In the genomic region with DNA sequence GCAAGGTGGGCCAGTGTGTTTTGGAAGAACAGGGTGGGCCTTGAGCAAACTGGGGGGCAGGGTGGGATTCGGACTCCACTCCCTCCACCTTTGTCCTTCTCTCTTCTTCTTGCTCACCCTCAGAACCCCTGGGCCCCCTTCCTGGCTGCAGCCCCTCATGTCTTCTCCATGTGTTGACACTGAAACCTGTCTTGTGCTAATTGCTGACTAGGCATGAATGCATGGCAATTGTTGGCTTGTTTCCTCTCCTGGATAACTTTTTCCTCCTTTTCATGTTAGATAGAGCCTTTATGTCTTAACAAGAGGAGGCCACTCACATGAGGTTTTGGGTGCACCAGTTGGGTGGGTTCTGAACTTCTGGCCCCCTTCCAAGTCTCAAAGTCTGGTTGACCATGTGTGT, we compare ENCODE assay signal across 21 cellular contexts.
"Had no signal": no experiment of that assay in that cellular context is flagged by ENCODE, and none has a peak within 500 bp of the region (broad histone marks: within the 10 kb centered on the region; RNA-seq: fewer than 3 reads in every experiment).

No MANE protein-coding gene starts in this region.

- H3K4me3 ChIP-seq: SJSA1, SK-N-MC had no signal

- DNase-seq: Kasumi-1, MM.1S, NCI-H1092 treated with DMSO at 0.1 percent for 48 hours, NCI-H1436, NCI-H187, NCI-H2029, NCI-H2081 treated with DMSO at 0.1 percent for 48 hours, NCI-H2171, NCI-H226, NCI-H446, NCI-H510A, NCI-H524 treated with DMSO at 0.1 percent for 48 hours, NCI-H69, NCI-H774, Right ventricle myocardium superior, RPMI8226, SIG-M5 had no signal

- H3K9me3 ChIP-seq: SJSA1 had no signal

- H3K27ac ChIP-seq: HL-60, KMS-11, SJSA1, SK-N-MC had no signal

- H3K36me3 ChIP-seq: SJSA1 had no signal

- H3K4me1 ChIP-seq: SJSA1 had no signal

- H3K27me3 ChIP-seq: SJSA1 had no signal

- H3K4me2 ChIP-seq: KMS-11 had no signal

- H3K9ac ChIP-seq: KMS-11 had no signal
